ENCODE assay signal across 1 cellular context in the genomic region with DNA sequence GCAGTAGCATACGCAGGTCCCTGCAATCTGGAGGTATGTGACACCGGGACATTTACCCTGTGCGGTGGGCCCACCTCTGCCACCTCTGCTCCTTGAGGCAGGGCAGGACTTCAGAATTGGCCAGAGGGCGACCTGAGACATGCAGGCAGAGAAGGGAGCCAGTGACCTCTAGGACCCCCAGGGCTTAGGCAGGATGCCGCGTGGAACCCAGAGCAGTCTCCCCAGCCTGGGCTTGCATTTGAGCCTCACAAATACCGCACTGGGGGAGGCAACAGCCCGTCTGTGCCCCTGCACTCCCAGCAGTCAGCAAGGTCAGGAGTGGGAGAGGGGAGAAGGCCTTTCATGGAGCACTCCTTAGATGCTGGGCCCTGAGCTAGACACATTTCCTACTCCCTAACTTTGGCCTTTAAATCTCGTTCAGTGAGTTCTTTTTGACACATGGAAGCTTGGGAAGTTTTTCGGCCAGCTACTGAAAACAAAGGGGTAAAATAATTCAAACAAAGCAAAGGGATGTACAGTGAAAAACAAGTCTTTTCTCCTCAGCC.
TF ChIP-seq lines count a peak whose summit lies in the region.

No MANE protein-coding gene starts in this region.

TF ChIP-seq in H1, 55 proteins besides CTCF, POLR2A, EP300 and RAD21:
- 0 out of 2 replicates have a peak, but pooled peaks have one; percentile 43 for TF ChIP-seq FOSL1 (IDR thresholded peaks at IDR 0.05; ENCODE audit: insufficient read depth, low read depth, low read length)
- TF ChIP-seq, protein P1, sequence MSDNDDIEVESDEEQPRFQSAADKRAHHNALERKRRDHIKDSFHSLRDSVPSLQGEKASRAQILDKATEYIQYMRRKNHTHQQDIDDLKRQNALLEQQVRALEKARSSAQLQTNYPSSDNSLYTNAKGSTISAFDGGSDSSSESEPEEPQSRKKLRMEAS (IDR thresholded peaks at IDR 0.05) = 0 out of 2 replicates have a peak, but pooled peaks have one; percentile 14
- no peak for TF ChIP-seq CHD2 (IDR thresholded peaks at IDR 0.05; ENCODE audit: low read length)
